Comparison of ENCODE assay signal across 10 cellular contexts in the genomic region with DNA sequence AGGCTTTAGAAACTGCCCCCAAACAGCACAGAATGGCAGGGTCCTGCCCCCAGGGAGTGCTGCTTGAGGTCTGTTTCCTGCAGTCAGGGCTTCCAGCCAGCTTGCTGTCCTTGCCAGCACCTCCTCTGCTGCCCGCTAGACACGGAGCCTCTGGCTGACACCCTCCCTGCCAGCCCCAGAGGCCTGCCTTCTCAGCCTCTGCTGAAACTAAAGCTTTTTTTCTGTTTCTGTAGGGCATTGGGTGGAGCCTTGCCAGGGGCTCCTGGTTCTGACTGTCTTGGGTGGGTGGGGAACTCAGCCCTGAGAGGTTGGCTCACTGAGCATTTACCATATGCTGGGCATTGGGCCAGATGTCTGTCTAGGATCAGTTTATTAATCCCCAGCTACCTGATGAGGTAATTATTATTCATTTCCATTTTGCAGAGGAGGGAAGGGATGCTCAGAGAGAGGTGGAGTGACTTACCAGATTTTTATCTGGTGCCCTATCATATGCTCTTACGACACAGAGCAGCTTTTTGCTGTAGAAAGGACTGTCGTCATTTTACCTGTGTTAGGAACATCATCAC. TPM values are rescaled to one million over a fixed set of nuclear protein-coding genes. Genes with fewer than 3 reads are reported as not detected.
DNase-seq lines count a peak whose midpoint lies in the region; ATAC-seq and TF ChIP-seq lines count a peak whose summit lies in the region.
"Had no signal": no experiment of that assay in that cellular context is flagged by ENCODE, and none has a peak within 500 bp of the region (broad histone marks: within the 10 kb centered on the region; RNA-seq: fewer than 3 reads in every experiment).

No MANE protein-coding gene starts in this region.

- H3K36me3 Mint-ChIP-seq in activated naive CD8-positive, alpha-beta T cell treated with anti-CD3 and anti-CD28 coated beads, Interleukin-2, amount 50 U/mL, for 24 hours (ENCODE audit: low read depth), result peaks cover 2% of the 10 kb centered on the region
- H3K36me3 Mint-ChIP-seq in osteocyte (ENCODE audit: unreplicated experiment), result no peaks in the 10 kb centered on the region

- H3K36me3 ChIP-seq in H7 (replicated peaks; ENCODE audit: control insufficient read depth, insufficient read depth, low read length), result no peaks in the 10 kb centered on the region
- H3K36me3 ChIP-seq in testis (ENCODE audit: low read depth, missing control alignments), result no peaks in the 10 kb centered on the region
- H3K36me3 ChIP-seq: Peyer's patch had no signal

- no peaks in the 10 kb centered on the region for H3K9me3 ChIP-seq in testis
- H3K9me3 ChIP-seq: Peyer's patch had no signal

- TF ChIP-seq POLR2A in testis (IDR thresholded peaks at IDR 0.05), result no peak

- 46 to 55% methylated on average over 3 to 4 of the region's 4 CpGs for WGBS in testis, 2 donors

- H3K27me3 ChIP-seq in H7 (ENCODE audit: control insufficient read depth, insufficient read depth, low read length), result no peaks in the 10 kb centered on the region
- H3K27me3 ChIP-seq in testis, result no peaks in the 10 kb centered on the region
- H3K27me3 ChIP-seq: Peyer's patch had no signal

- H3K27ac Mint-ChIP-seq in activated naive CD8-positive, alpha-beta T cell treated with anti-CD3 and anti-CD28 coated beads, Interleukin-2, amount 50 U/mL, for 24 hours, result peak overlapping the region; percentile 77
- H3K27ac Mint-ChIP-seq in osteocyte (ENCODE audit: unreplicated experiment), result no peak overlapping the region

- TF ChIP-seq CTCF in testis (IDR thresholded peaks at IDR 0.05), result no peak
- TF ChIP-seq CTCF in osteocyte (IDR thresholded peaks at IDR 0.05), result no peak

- H3K4me1 Mint-ChIP-seq in activated naive CD8-positive, alpha-beta T cell treated with anti-CD3 and anti-CD28 coated beads, Interleukin-2, amount 50 U/mL, for 24 hours, result peaks cover 99% of the 10 kb centered on the region
- H3K4me1 Mint-ChIP-seq in osteocyte (ENCODE audit: unreplicated experiment), result peaks cover 39% of the 10 kb centered on the region

- DNase-seq in EL (peak; percentile 71), H7 (peak; percentile 57), NCI-H524 (lab: John Stamatoyannopoulos, UW) (peak; percentile 94 to 98), kidney tubule cell (ENCODE audit: low spot score) (peak; percentile 89), testis (peak; percentile 83), osteocyte (ENCODE audit: extremely low spot score, unreplicated experiment) (no peak)
- DNase-seq in activated naive CD8-positive, alpha-beta T cell treated with anti-CD3 and anti-CD28 coated beads, Interleukin-2, amount 50 U/mL, for 24 hours, result peak; percentile 50

- no peaks in the 10 kb centered on the region for H3K27me3 Mint-ChIP-seq in activated naive CD8-positive, alpha-beta T cell treated with anti-CD3 and anti-CD28 coated beads, Interleukin-2, amount 50 U/mL, for 24 hours
- no peaks in the 10 kb centered on the region for H3K27me3 Mint-ChIP-seq in osteocyte (ENCODE audit: unreplicated experiment)

- no peaks in the 10 kb centered on the region for H3K9me3 Mint-ChIP-seq in activated naive CD8-positive, alpha-beta T cell treated with anti-CD3 and anti-CD28 coated beads, Interleukin-2, amount 50 U/mL, for 24 hours
- H3K9me3 Mint-ChIP-seq in osteocyte (ENCODE audit: unreplicated experiment), result no peaks in the 10 kb centered on the region

- no peak overlapping the region for H3K4me3 ChIP-seq in H7 (ENCODE audit: insufficient read depth, low read depth, low read length)
- H3K4me3 ChIP-seq in testis, result no peak overlapping the region
- H3K4me3 ChIP-seq: lung, Peyer's patch had no signal

- H3K4me1 ChIP-seq in testis, result peaks cover 22% of the 10 kb centered on the region

- H3K4me3 Mint-ChIP-seq in activated naive CD8-positive, alpha-beta T cell treated with anti-CD3 and anti-CD28 coated beads, Interleukin-2, amount 50 U/mL, for 24 hours, result peak overlapping the region; percentile 29
- H3K4me3 Mint-ChIP-seq in osteocyte (ENCODE audit: unreplicated experiment), result no peak overlapping the region

- H3K27ac ChIP-seq in testis, result no peak overlapping the region

- intact Hi-C loops in testis (cut with DNase I; ENCODE audit: low total_unique reads), result no loop called here

- ATAC-seq in activated naive CD8-positive, alpha-beta T cell treated with anti-CD3 and anti-CD28 coated beads, Interleukin-2, amount 50 U/mL, for 24 hours, result peak; percentile 53
- ATAC-seq in HG02840 (IDR thresholded peaks at IDR 0.05; ENCODE audit: low FRiP score, unreplicated experiment), result no peak

RNA-seq across cellular contexts. Expression of gene INPP4A, which starts 35.4 kb away (rescaled TPM):
- total RNA-seq in H7 (2014; rRNA removed; shearing (Covaris generic)), result 30.3 and 32.0 TPM in 2 replicates
- total RNA-seq in testis, result 10 to 100 TPM; 35.6 to 42.9 TPM
- polyA plus RNA-seq in testis (ENCODE audit: insufficient read depth, low read depth, low replicate concordance), result 13.3 TPM
- 31.4 and 31.5 TPM in 2 replicates for total RNA-seq in osteocyte
